ENCODE assay signal across 2 cellular contexts in genomic region chr11:34651551-34651950, GRCh38.
TF ChIP-seq lines count a peak whose summit lies in the region.

No MANE protein-coding gene starts in this region.

TF ChIP-seq in A549, 52 proteins besides CTCF, POLR2A, EP300 and RAD21 (continued from another document):
- no peak for TF ChIP-seq HDAC2 (IDR thresholded peaks at IDR 0.05)
- no peak for TF ChIP-seq EHF (CRISPR knock-in tag; IDR thresholded peaks at IDR 0.05)
- TF ChIP-seq FOXS1 (CRISPR knock-in tag; IDR thresholded peaks at IDR 0.05) = no peak
- TF ChIP-seq CHD2 (IDR thresholded peaks at IDR 0.05; ENCODE audit: low read length, partially characterized antibody) = no peak
- no peak for TF ChIP-seq SMC3 (IDR thresholded peaks at IDR 0.05)

TF ChIP-seq in GM23338, 12 proteins besides CTCF, POLR2A, EP300 and RAD21 (continued from another document):
- TF ChIP-seq ZNF462 (CRISPR knock-in tag; IDR thresholded peaks at IDR 0.05) (no peak), REST (IDR thresholded peaks at IDR 0.05; ENCODE audit: unreplicated experiment) (no peak), ZNF331 (CRISPR knock-in tag; IDR thresholded peaks at IDR 0.05; ENCODE audit: low read depth) (no peak), NANOG (IDR thresholded peaks at IDR 0.05; ENCODE audit: borderline replicate concordance) (no peak), POLR2AphosphoS5 (IDR thresholded peaks at IDR 0.05; ENCODE audit: low read depth) (no peak), JUNB (IDR thresholded peaks at IDR 0.05; ENCODE audit: unreplicated experiment) (no peak), CREB1 (CRISPR knock-in tag; IDR thresholded peaks at IDR 0.05; ENCODE audit: low read depth) (no peak), ETS1 (IDR thresholded peaks at IDR 0.05) (no peak), ZNF114 (CRISPR knock-in tag; IDR thresholded peaks at IDR 0.05) (no peak), STAT1 (IDR thresholded peaks at IDR 0.05; ENCODE audit: unreplicated experiment) (no peak)
